In genomic region chrX:12304261-12304660, GRCh38 we compare ENCODE assay signal across 27 cellular contexts.
DNase-seq lines count a peak whose midpoint lies in the region; ATAC-seq and TF ChIP-seq lines count a peak whose summit lies in the region.
"Had no signal": no experiment of that assay in that cellular context is flagged by ENCODE, and none has a peak within 500 bp of the region (broad histone marks: within the 10 kb centered on the region; RNA-seq: fewer than 3 reads in every experiment).

No MANE protein-coding gene starts in this region.

- ATAC-seq in HG03342 (IDR thresholded peaks at IDR 0.05; ENCODE audit: unreplicated experiment) (no peak), mucosa of descending colon (no peak)
- no peak for ATAC-seq in activated naive CD8-positive, alpha-beta T cell treated with anti-CD3 and anti-CD28 coated beads, Interleukin-2, amount 50 U/mL, for 24 hours
- ATAC-seq: left cardiac atrium; naive thymus-derived CD4-positive, alpha-beta T cell had no signal

- H3K27ac ChIP-seq in GM23248 (no peak overlapping the region), brain microvascular endothelial cell (no peak overlapping the region), osteoblast (ENCODE audit: low read depth, low read length) (no peak overlapping the region)
- H3K27ac ChIP-seq: esophagus muscularis mucosa, right atrium auricular region, SJSA1 had no signal

- H3K4me3 Mint-ChIP-seq in activated naive CD8-positive, alpha-beta T cell treated with anti-CD3 and anti-CD28 coated beads, Interleukin-2, amount 50 U/mL, for 24 hours, result no peak overlapping the region
- H3K4me3 Mint-ChIP-seq: activated naive CD4-positive, alpha-beta T cell treated with anti-CD3 and anti-CD28 coated beads, Interleukin-2, amount 50 U/mL, for 24 hours; activated T-helper 1 cell treated with anti-CD3 and anti-CD28 coated beads, Interleukin-12 subunit alpha, Interleukin-12 subunit beta, Interleukin-2, Interleukin-4 antibody, amounts not matched to agents 30 ng/mL and 10 ng/mL and 1 ng/mL, durations not matched to agents 14 hours and 24 hours and 36 hours; CD4-positive, alpha-beta memory T cell; IgD-negative memory B cell; naive thymus-derived CD4-positive, alpha-beta T cell; type B pancreatic cell had no signal

- H3K36me3 ChIP-seq in GM23248 (ENCODE audit: low read depth), result no peaks in the 10 kb centered on the region
- no peaks in the 10 kb centered on the region for H3K36me3 ChIP-seq in brain microvascular endothelial cell (replicated peaks)
- H3K36me3 ChIP-seq in osteoblast (ENCODE audit: insufficient read depth, low read length), result no peaks in the 10 kb centered on the region
- no peaks in the 10 kb centered on the region for H3K36me3 ChIP-seq in mucosa of descending colon (ENCODE audit: low read depth)
- H3K36me3 ChIP-seq: esophagus muscularis mucosa, MG63, right atrium auricular region, SJSA1 had no signal

- H4K20me1 ChIP-seq in GM23248 (ENCODE audit: insufficient read depth) (no peaks in the 10 kb centered on the region), osteoblast (ENCODE audit: insufficient read depth, low read length) (no peaks in the 10 kb centered on the region)

- WGBS in GM23248 (ENCODE audit: low coverage in 1 of 2, low lambda C conversion rate in 2 of 2, missing lambda C conversion rate in 2 of 2), 2 experiments, result 0 to 5% methylated on average over 2 of the region's 2 CpGs

- H3K27ac Mint-ChIP-seq in activated naive CD8-positive, alpha-beta T cell treated with anti-CD3 and anti-CD28 coated beads, Interleukin-2, amount 50 U/mL, for 24 hours, result no peak overlapping the region
- H3K27ac Mint-ChIP-seq: activated naive CD4-positive, alpha-beta T cell treated with anti-CD3 and anti-CD28 coated beads, Interleukin-2, amount 50 U/mL, for 24 hours; activated T-helper 1 cell treated with anti-CD3 and anti-CD28 coated beads, Interleukin-12 subunit alpha, Interleukin-12 subunit beta, Interleukin-2, Interleukin-4 antibody, amounts not matched to agents 30 ng/mL and 10 ng/mL and 1 ng/mL, durations not matched to agents 14 hours and 24 hours and 36 hours; CD4-positive, alpha-beta memory T cell; IgD-negative memory B cell; naive thymus-derived CD4-positive, alpha-beta T cell; type B pancreatic cell had no signal

- no peak overlapping the region for H3K9ac ChIP-seq in GM23248

- H3K4me2 ChIP-seq in GM23248 (ENCODE audit: unreplicated experiment) (no peak overlapping the region), osteoblast (ENCODE audit: insufficient read depth, low read length) (peak overlapping the region; percentile 11)

- H2AFZ ChIP-seq in GM23248 (no peak overlapping the region), osteoblast (ENCODE audit: low read length) (no peak overlapping the region)

- no peaks in the 10 kb centered on the region for H3K36me3 Mint-ChIP-seq in activated naive CD8-positive, alpha-beta T cell treated with anti-CD3 and anti-CD28 coated beads, Interleukin-2, amount 50 U/mL, for 24 hours (ENCODE audit: low read depth)
- H3K36me3 Mint-ChIP-seq: activated naive CD4-positive, alpha-beta T cell treated with anti-CD3 and anti-CD28 coated beads, Interleukin-2, amount 50 U/mL, for 24 hours; CD4-positive, alpha-beta memory T cell; naive thymus-derived CD4-positive, alpha-beta T cell; type B pancreatic cell had no signal

- H3K4me3 ChIP-seq in AG09309 (ENCODE audit: control insufficient read depth, low read depth, low read length) (no peak overlapping the region), GM23248 (no peak overlapping the region), brain microvascular endothelial cell (ENCODE audit: low read depth, low read length) (no peak overlapping the region), osteoblast (ENCODE audit: insufficient read depth, low read length) (no peak overlapping the region), mucosa of descending colon (no peak overlapping the region)
- H3K4me3 ChIP-seq: esophagus muscularis mucosa, MG63, right atrium auricular region, SJSA1 had no signal

- H3K27me3 ChIP-seq in GM23248 (replicated peaks; ENCODE audit: insufficient read depth), result no peaks in the 10 kb centered on the region
- H3K27me3 ChIP-seq in brain microvascular endothelial cell (replicated peaks), result no peaks in the 10 kb centered on the region
- H3K27me3 ChIP-seq in osteoblast (ENCODE audit: insufficient read depth, low read length), result no peaks in the 10 kb centered on the region
- H3K27me3 ChIP-seq: esophagus muscularis mucosa, MG63, right atrium auricular region, SJSA1 had no signal

- no peaks in the 10 kb centered on the region for H3F3A ChIP-seq in GM23248 (ENCODE audit: insufficient read depth)

- H3K27me3 Mint-ChIP-seq in activated naive CD8-positive, alpha-beta T cell treated with anti-CD3 and anti-CD28 coated beads, Interleukin-2, amount 50 U/mL, for 24 hours, result no peaks in the 10 kb centered on the region
- H3K27me3 Mint-ChIP-seq: activated naive CD4-positive, alpha-beta T cell treated with anti-CD3 and anti-CD28 coated beads, Interleukin-2, amount 50 U/mL, for 24 hours; type B pancreatic cell had no signal

- intact Hi-C loops in mucosa of descending colon (cut with DNase I, micrococcal nuclease), result no loop called here

- H3K79me2 ChIP-seq in GM23248 (ENCODE audit: insufficient read depth), result no peaks in the 10 kb centered on the region
- H3K79me2 ChIP-seq in osteoblast (ENCODE audit: insufficient read depth, low read length), result no peaks in the 10 kb centered on the region

- H3K4me1 Mint-ChIP-seq in activated naive CD8-positive, alpha-beta T cell treated with anti-CD3 and anti-CD28 coated beads, Interleukin-2, amount 50 U/mL, for 24 hours, result no peaks in the 10 kb centered on the region
- H3K4me1 Mint-ChIP-seq: activated naive CD4-positive, alpha-beta T cell treated with anti-CD3 and anti-CD28 coated beads, Interleukin-2, amount 50 U/mL, for 24 hours; CD4-positive, alpha-beta memory T cell; naive thymus-derived CD4-positive, alpha-beta T cell had no signal

- H3K4me1 ChIP-seq in GM23248 (ENCODE audit: insufficient read depth) (no peaks in the 10 kb centered on the region), osteoblast (ENCODE audit: insufficient read depth, low read length) (peaks cover 9% of the 10 kb centered on the region), mucosa of descending colon (ENCODE audit: low read depth) (no peaks in the 10 kb centered on the region)
- H3K4me1 ChIP-seq: esophagus muscularis mucosa, right atrium auricular region, SJSA1 had no signal

- TF ChIP-seq CTCF in AG09309 (IDR thresholded peaks at IDR 0.05; ENCODE audit: control insufficient read depth, insufficient read depth, low read depth, low read length, missing control alignments) (no peak), brain microvascular endothelial cell (IDR thresholded peaks at IDR 0.05; ENCODE audit: low read depth, low read length, missing control alignments) (no peak), osteoblast (IDR thresholded peaks at IDR 0.05; ENCODE audit: extremely low read depth, low read depth, low read length) (no peak), mucosa of descending colon (IDR thresholded peaks at IDR 0.05) (no peak)

- no peaks in the 10 kb centered on the region for H3K9me2 ChIP-seq in GM23248 (ENCODE audit: insufficient read depth)

- in situ Hi-C loops in GM23248 (cut with MboI), result no loop called here
- in situ Hi-C loops in brain microvascular endothelial cell (cut with HindIII; ENCODE audit: low pct_ligation_motif_present, low sequenced_read_pairs), result no loop called here

- H3K9me3 ChIP-seq in GM23248 (ENCODE audit: low read depth) (no peaks in the 10 kb centered on the region), osteoblast (ENCODE audit: low read depth, low read length) (no peaks in the 10 kb centered on the region), mucosa of descending colon (no peaks in the 10 kb centered on the region)
- H3K9me3 ChIP-seq: esophagus muscularis mucosa, MG63, right atrium auricular region, SJSA1 had no signal

- H3K9me3 Mint-ChIP-seq in activated naive CD8-positive, alpha-beta T cell treated with anti-CD3 and anti-CD28 coated beads, Interleukin-2, amount 50 U/mL, for 24 hours, result no peaks in the 10 kb centered on the region
- H3K9me3 Mint-ChIP-seq: activated naive CD4-positive, alpha-beta T cell treated with anti-CD3 and anti-CD28 coated beads, Interleukin-2, amount 50 U/mL, for 24 hours; activated T-helper 1 cell treated with anti-CD3 and anti-CD28 coated beads, Interleukin-12 subunit alpha, Interleukin-12 subunit beta, Interleukin-2, Interleukin-4 antibody, amounts not matched to agents 30 ng/mL and 10 ng/mL and 1 ng/mL, durations not matched to agents 14 hours and 24 hours and 36 hours; type B pancreatic cell had no signal

- DNase-seq in AG09309 (ENCODE audit: low read depth), result peak; percentile 7
- peak; percentile 10 for DNase-seq in GM23248
- DNase-seq in brain microvascular endothelial cell, result peak; percentile 53
- DNase-seq in osteoblast (ENCODE audit: insufficient read length, low spot score, missing footprints), result no peak
- DNase-seq in NCI-H1930 (lab: John Stamatoyannopoulos, UW), result no peak
- no peak for DNase-seq in activated naive CD8-positive, alpha-beta T cell treated with anti-CD3 and anti-CD28 coated beads, Interleukin-2, amount 50 U/mL, for 24 hours
- no peak for DNase-seq in mucosa of descending colon
- DNase-seq: activated CD4-positive, alpha-beta T cell treated with anti-CD3 and anti-CD28 coated beads for 48 hours; CD4-positive, alpha-beta memory T cell; DMS 273 treated with DMSO at 0.1 percent for 48 hours; GDM1; head of caudate nucleus; left cardiac atrium; mesendoderm; MG63; naive thymus-derived CD4-positive, alpha-beta T cell; NCI-H1436; NCI-H524; T-helper 1 cell had no signal

Comparison
In these comparisons a context has a peak if more than half of its experiments do, and no peak if none do; other contexts are left out.
1. DNase-seq: peak in AG09309 (single experiment), GM23248 (single experiment) and brain microvascular endothelial cell (single experiment); none in osteoblast (single experiment), NCI-H1930 (0 of 2), activated naive CD8-positive, alpha-beta T cell treated with anti-CD3 and anti-CD28 coated beads, Interleukin-2, amount 50 U/mL, for 24 hours (single experiment) and mucosa of descending colon (0 of 3).